Comparison of ENCODE assay signal across 12 cellular contexts in the genomic region with DNA sequence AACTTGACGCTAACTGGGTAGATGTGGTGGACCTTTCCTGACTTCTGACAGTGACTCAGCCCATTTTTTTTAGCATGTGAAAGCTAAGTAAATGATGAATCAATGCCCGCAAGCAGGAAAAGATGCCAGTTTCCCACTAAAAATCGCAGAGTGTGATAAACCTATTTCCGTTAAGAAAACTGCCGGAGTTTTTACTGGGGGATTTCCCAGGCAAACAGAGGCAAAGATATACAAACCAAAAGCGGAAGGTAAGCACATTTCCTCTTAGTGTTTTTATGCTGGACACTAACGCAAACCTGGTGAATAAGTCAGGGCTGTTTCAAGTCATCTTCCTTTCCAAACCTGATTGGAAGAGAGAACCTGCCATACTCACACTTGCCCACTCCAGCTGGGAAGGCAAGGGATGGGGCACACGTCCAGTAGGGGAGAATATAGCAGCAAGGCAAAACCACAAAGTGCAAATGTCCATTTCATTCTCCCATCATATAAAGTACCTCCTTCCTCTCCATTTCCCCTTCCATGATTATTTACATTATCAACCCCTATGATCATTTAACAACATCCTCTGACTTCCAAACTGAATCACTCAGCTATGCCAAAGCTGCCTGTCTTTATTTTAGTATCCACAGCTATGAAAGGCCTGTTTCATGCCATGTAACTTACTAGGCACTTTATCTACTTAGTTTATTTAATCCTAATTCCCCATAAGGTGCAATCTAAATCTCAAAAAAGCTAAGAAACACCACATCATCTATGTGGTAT.
DNase-seq lines count a peak whose midpoint lies in the region; ATAC-seq and TF ChIP-seq lines count a peak whose summit lies in the region.
"Had no signal": no experiment of that assay in that cellular context is flagged by ENCODE, and none has a peak within 500 bp of the region (broad histone marks: within the 10 kb centered on the region; RNA-seq: fewer than 3 reads in every experiment).

No MANE protein-coding gene starts in this region.

- no peaks in the 10 kb centered on the region for H3K9me3 ChIP-seq in breast epithelium
- no peaks in the 10 kb centered on the region for H3K9me3 ChIP-seq in fibroblast of lung (ENCODE audit: control insufficient read depth, insufficient read depth, low read depth, low read length)
- no peaks in the 10 kb centered on the region for H3K9me3 ChIP-seq in right atrium auricular region

- H3K27me3 Mint-ChIP-seq in MCF 10A (ENCODE audit: insufficient read depth, unreplicated experiment) (no peaks in the 10 kb centered on the region), CD14-positive monocyte (ENCODE audit: low read depth in 3 of 3) (peaks cover 0 to 5% (median 4%) of the 10 kb centered on the region in 3 donors)
- H3K27me3 Mint-ChIP-seq in T-helper 1 cell treated with Interleukin-12 subunit alpha and Interleukin-12 subunit beta and Interleukin-4 antibody, amounts not matched to agents 30 μg/mL and 1 μg/mL, for 36 hours (ENCODE audit: low read depth) = no peaks in the 10 kb centered on the region

- peak; percentile 93 for DNase-seq in MCF 10A (ENCODE audit: unreplicated experiment)
- DNase-seq in breast epithelium (ENCODE audit: low spot score in 2 of 2) = no peak
- DNase-seq in fibroblast of lung (ENCODE audit: low read depth in 2 of 2) = peak; percentile 88 to 97
- no peak for DNase-seq in CD14-positive monocyte (ENCODE audit: low spot score)
- no peak for DNase-seq in right atrium auricular region (ENCODE audit: low spot score)
- no peak for DNase-seq in activated gamma-delta T cell (lab: John Stamatoyannopoulos, UW)
- DNase-seq: NCI-H146 had no signal

- no TSS peak for BruUV-seq in MCF 10A (replicated peaks; lab: Mats Ljungman, UMichigan)

- H3K27ac ChIP-seq in breast epithelium (no peak overlapping the region), fibroblast of lung (ENCODE audit: insufficient read depth, low read length) (no peak overlapping the region), right atrium auricular region (no peak overlapping the region)
- H3K27ac ChIP-seq: SK-N-MC had no signal

- intact Hi-C loops in MCF 10A (cut with micrococcal nuclease) (loop anchor here (5.0 kb wide), 1 partner anchor 427 kb away; a partner anchor contains a TSS), breast epithelium (cut with DNase I; ENCODE audit: low total_unique reads) (no loop called here), CD14-positive monocyte (cut with micrococcal nuclease) (no loop called here)

- no peak overlapping the region for H3K4me2 ChIP-seq in fibroblast of lung (ENCODE audit: extremely low read depth, insufficient read depth, low read length)

- H3K27ac Mint-ChIP-seq in MCF 10A (ENCODE audit: low read depth, unreplicated experiment) (peak overlapping the region; percentile 78), CD14-positive monocyte (no peak overlapping the region)
- peak overlapping the region; percentile 53 for H3K27ac Mint-ChIP-seq in T-helper 1 cell treated with Interleukin-12 subunit alpha and Interleukin-12 subunit beta and Interleukin-4 antibody, amounts not matched to agents 30 μg/mL and 1 μg/mL, for 36 hours

- H3K4me3 Mint-ChIP-seq in MCF 10A (ENCODE audit: unreplicated experiment) = no peak overlapping the region
- no peak overlapping the region for H3K4me3 Mint-ChIP-seq in T-helper 1 cell treated with Interleukin-12 subunit alpha and Interleukin-12 subunit beta and Interleukin-4 antibody, amounts not matched to agents 30 μg/mL and 1 μg/mL, for 36 hours
- H3K4me3 Mint-ChIP-seq in CD14-positive monocyte = no peak overlapping the region

- H3K9me3 Mint-ChIP-seq in MCF 10A (ENCODE audit: unreplicated experiment) (peaks cover 7% of the 10 kb centered on the region), CD14-positive monocyte (peaks cover 0 to 9% (median 4%) of the 10 kb centered on the region in 7 donors)
- peaks cover 17% of the 10 kb centered on the region for H3K9me3 Mint-ChIP-seq in T-helper 1 cell treated with Interleukin-12 subunit alpha and Interleukin-12 subunit beta and Interleukin-4 antibody, amounts not matched to agents 30 μg/mL and 1 μg/mL, for 36 hours

- no peaks in the 10 kb centered on the region for H3K79me2 ChIP-seq in fibroblast of lung (ENCODE audit: control insufficient read depth, insufficient read depth, low read length)

- H3K4me3 ChIP-seq in breast epithelium (no peak overlapping the region), fibroblast of lung (replicated peaks in 1 of 4; ENCODE audit: control extremely low read depth in 1 of 4, insufficient read depth in 1 of 4, low read depth in 3 of 4, low read length in 4 of 4) (peak overlapping the region in 1 of 4 experiments; percentile 19), right atrium auricular region (no peak overlapping the region)
- H3K4me3 ChIP-seq: SK-N-MC had no signal

- no peaks in the 10 kb centered on the region for H3K4me1 ChIP-seq in breast epithelium
- H3K4me1 ChIP-seq in fibroblast of lung (ENCODE audit: control insufficient read depth, extremely low read depth, insufficient read depth, low read length) = peaks cover 2% of the 10 kb centered on the region
- H3K4me1 ChIP-seq in right atrium auricular region = no peaks in the 10 kb centered on the region

- H3K36me3 ChIP-seq in breast epithelium = no peaks in the 10 kb centered on the region
- no peaks in the 10 kb centered on the region for H3K36me3 ChIP-seq in fibroblast of lung (ENCODE audit: control insufficient read depth, insufficient read depth, low read length)
- no peaks in the 10 kb centered on the region for H3K36me3 ChIP-seq in right atrium auricular region

- no peak overlapping the region for H3K9ac ChIP-seq in fibroblast of lung (ENCODE audit: insufficient read depth, low read length)

- H3K4me1 Mint-ChIP-seq in MCF 10A (ENCODE audit: insufficient read depth, unreplicated experiment) (peaks cover 23% of the 10 kb centered on the region), CD14-positive monocyte (peaks cover 3% of the 10 kb centered on the region)
- peaks cover 9% of the 10 kb centered on the region for H3K4me1 Mint-ChIP-seq in T-helper 1 cell treated with Interleukin-12 subunit alpha and Interleukin-12 subunit beta and Interleukin-4 antibody, amounts not matched to agents 30 μg/mL and 1 μg/mL, for 36 hours (ENCODE audit: low read depth)

- POLR2A ChIA-PET in MCF 10A (lab: Yijun Ruan, JAX) = interaction anchor here (0.9 kb wide), 1 partner anchor 16 kb away, joined by 3 read pairs; no protein-coding TSS in a partner anchor

- no peaks in the 10 kb centered on the region for H3K27me3 ChIP-seq in breast epithelium
- no peaks in the 10 kb centered on the region for H3K27me3 ChIP-seq in fibroblast of lung (ENCODE audit: control insufficient read depth, insufficient read depth, low read length)
- H3K27me3 ChIP-seq in right atrium auricular region = no peaks in the 10 kb centered on the region

- no peaks in the 10 kb centered on the region for H4K20me1 ChIP-seq in fibroblast of lung (ENCODE audit: control insufficient read depth, extremely low read depth, insufficient read depth, low read length)

- TF ChIP-seq POLR2A in breast epithelium (IDR thresholded peaks at IDR 0.05) = no peak

- TF ChIP-seq CTCF in MCF 10A (IDR thresholded peaks at IDR 0.05; ENCODE audit: unreplicated experiment) (no peak), breast epithelium (IDR thresholded peaks at IDR 0.05) (no peak), fibroblast of lung (conservative IDR thresholded peaks at IDR 0.05 in 1 of 2, IDR thresholded peaks at IDR 0.05 in 1 of 2; ENCODE audit: low read depth in 1 of 2, low read length in 2 of 2) (no peak), CD14-positive monocyte (IDR thresholded peaks at IDR 0.05) (no peak), right atrium auricular region (IDR thresholded peaks at IDR 0.05) (no peak)

- CTCF ChIA-PET in MCF 10A (lab: Yijun Ruan, JAX) = interaction anchor here (0.8 kb wide), 1 partner anchor 46 kb away, joined by 3 read pairs; no protein-coding TSS in a partner anchor

- H2AFZ ChIP-seq in fibroblast of lung (ENCODE audit: low read length) = no peak overlapping the region

- H3K36me3 Mint-ChIP-seq in MCF 10A (ENCODE audit: insufficient read depth, unreplicated experiment) (no peaks in the 10 kb centered on the region), CD14-positive monocyte (no peaks in the 10 kb centered on the region)
- peaks cover 2% of the 10 kb centered on the region for H3K36me3 Mint-ChIP-seq in T-helper 1 cell treated with Interleukin-12 subunit alpha and Interleukin-12 subunit beta and Interleukin-4 antibody, amounts not matched to agents 30 μg/mL and 1 μg/mL, for 36 hours (ENCODE audit: low read depth)

- no peak for ATAC-seq in activated CD4-positive, CD25-positive, alpha-beta regulatory T cell treated with anti-CD3 and anti-CD28 coated beads, Interleukin-2, amount 50 U/mL, for 24 hours
- ATAC-seq: left lobe of liver, sciatic nerve had no signal

Comparison
In these comparisons a context has a peak if more than half of its experiments do, and no peak if none do; other contexts are left out.
1. DNase-seq: peak in MCF 10A (single experiment) and fibroblast of lung (2 of 2); none in breast epithelium (0 of 2), CD14-positive monocyte (single experiment), right atrium auricular region (single experiment) and activated gamma-delta T cell (single experiment).
2. H3K27ac Mint-ChIP-seq: peak in MCF 10A (single experiment) and T-helper 1 cell treated with Interleukin-12 subunit alpha and Interleukin-12 subunit beta and Interleukin-4 antibody, amounts not matched to agents 30 μg/mL and 1 μg/mL, for 36 hours (single experiment); none in CD14-positive monocyte (0 of 7).